22 cellular contexts compared by ENCODE assay signal in the genomic region with DNA sequence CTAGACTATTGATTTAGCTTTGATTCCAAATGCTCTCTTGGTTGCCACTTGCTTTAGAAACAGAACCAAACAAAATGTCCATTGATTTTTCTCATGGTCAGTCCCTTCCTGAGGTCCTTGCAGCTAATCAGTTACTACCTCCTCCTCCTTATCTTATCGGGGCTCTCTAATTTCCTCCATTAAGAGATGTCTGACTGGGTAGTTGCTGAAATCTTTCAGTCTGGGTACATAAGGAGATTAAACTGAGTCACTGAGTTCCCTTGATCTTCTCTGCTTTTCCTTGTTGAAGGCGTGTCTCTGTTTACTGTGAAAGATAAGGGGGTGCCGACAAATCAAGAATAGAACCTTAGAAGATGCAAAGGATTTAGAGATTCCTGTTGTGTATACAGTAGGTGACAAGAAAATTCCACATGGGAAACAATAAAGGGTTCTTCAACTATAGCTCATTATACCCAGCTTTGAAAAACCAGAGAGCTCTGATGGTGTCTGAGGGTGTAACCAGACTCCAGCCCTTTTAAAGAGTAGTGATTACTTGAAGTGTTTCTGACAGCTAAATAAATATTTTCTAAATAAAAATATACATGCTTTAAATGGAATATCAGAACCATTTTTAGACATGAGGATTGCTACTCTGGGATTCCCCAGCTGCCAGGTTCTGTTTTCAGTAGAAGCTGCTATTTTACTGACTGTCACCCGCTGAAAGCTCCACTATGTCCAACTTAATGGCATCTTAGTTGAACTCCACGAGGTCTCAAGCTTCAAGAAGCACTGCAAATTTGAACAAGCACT.
A peak's percentile ranks its signal among the peaks of the same experiment; 100 is the strongest.
DNase-seq lines count a peak whose midpoint lies in the region; ATAC-seq and TF ChIP-seq lines count a peak whose summit lies in the region.
"Had no signal": no experiment of that assay in that cellular context is flagged by ENCODE, and none has a peak within 500 bp of the region (broad histone marks: within the 10 kb centered on the region; RNA-seq: fewer than 3 reads in every experiment).

No MANE protein-coding gene starts in this region.

- H3K27ac ChIP-seq in HEK293 (ENCODE audit: extremely low read depth, low read depth, low read length): no peak overlapping the region
- H3K27ac ChIP-seq in body of pancreas: peak overlapping the region in 1 of 4 donors; percentile 48
- peak overlapping the region; percentile 2 for H3K27ac ChIP-seq in neural cell (ENCODE audit: low read length)
- H3K27ac ChIP-seq: cardiac muscle cell, esophagus squamous epithelium, gastroesophageal sphincter, KMS-11, tibial artery had no signal

- no peak for TF ChIP-seq RAD21 in neural cell (conservative IDR thresholded peaks at IDR 0.05)

- H3K79me2 ChIP-seq in neural cell (replicated peaks; ENCODE audit: insufficient read depth, low read length): no peaks in the 10 kb centered on the region

- no peaks in the 10 kb centered on the region for H3F3A ChIP-seq in neural cell (ENCODE audit: insufficient read depth, low read length, poor library complexity, severe bottlenecking)

- H2AFZ ChIP-seq in neural cell (ENCODE audit: low read depth, low read length): no peak overlapping the region

- TF ChIP-seq EP300 in neural cell (conservative IDR thresholded peaks at IDR 0.05; ENCODE audit: poor library complexity, severe bottlenecking): no peak

- H3K4me1 ChIP-seq in HEK293 (ENCODE audit: control insufficient read depth, insufficient read depth, low read length) (peaks cover 3% of the 10 kb centered on the region; the same call in 1 of the 2 replicates), body of pancreas (peaks cover 21% of the 10 kb centered on the region)
- H3K4me1 ChIP-seq: gastroesophageal sphincter, tibial artery had no signal

- H3K9me2 ChIP-seq in neural cell (ENCODE audit: insufficient read depth, low read length): no peaks in the 10 kb centered on the region

- H3K9ac ChIP-seq in neural cell (ENCODE audit: low read length): no peak overlapping the region
- H3K9ac ChIP-seq: KMS-11 had no signal

- DNase-seq in NCI-H2029 treated with DMSO at 0.1 percent for 48 hours (lab: John Stamatoyannopoulos, UW): peak; percentile 66
- DNase-seq in body of pancreas: no peak
- DNase-seq in NCI-H1930 (lab: John Stamatoyannopoulos, UW): no peak
- DNase-seq: activated CD4-positive, alpha-beta T cell treated with anti-CD3 and anti-CD28 coated beads for 48 hours; activated naive CD4-positive, alpha-beta T cell; activated T-cell treated with anti-CD3 and anti-CD28 coated beads, Interleukin-2, amount 50 U/mL, for 24 hours; cortex of kidney; endodermal cell; esophagus squamous epithelium; GOT3; islet precursor cell; NCI-H2171 treated with DMSO at 0.1 percent for 48 hours; NCI-H69; stimulated activated naive CD8-positive, alpha-beta T cell treated with anti-CD3 and anti-CD28 coated beads, Interleukin-15, amount 100 ng/mL, for 72 hours; tibial artery had no signal

- no peak overlapping the region for H3K4me2 ChIP-seq in neural cell (ENCODE audit: low read length)
- H3K4me2 ChIP-seq: KMS-11 had no signal

- CTCF ChIA-PET in HEK293 (lab: Yijun Ruan, JAX): interaction anchor here (0.6 kb wide), 1 partner anchor 188 kb away, joined by 4 read pairs; no protein-coding TSS in a partner anchor

- intact Hi-C loops in body of pancreas (cut with DNase I): no loop called here

- H3K27me3 ChIP-seq in body of pancreas (no peaks in the 10 kb centered on the region), neural cell (ENCODE audit: insufficient read depth, low read depth, low read length) (no peaks in the 10 kb centered on the region)
- H3K27me3 ChIP-seq: esophagus squamous epithelium, gastroesophageal sphincter, tibial artery had no signal

- no peaks in the 10 kb centered on the region for H3K36me3 ChIP-seq in HEK293 (ENCODE audit: control insufficient read depth in 2 of 2, insufficient read depth in 1 of 2, low read length in 2 of 2)
- no peaks in the 10 kb centered on the region for H3K36me3 ChIP-seq in body of pancreas (replicated peaks in 1 of 2; ENCODE audit: insufficient read depth in 1 of 2, low read depth in 2 of 2)
- H3K36me3 ChIP-seq in neural cell (ENCODE audit: insufficient read depth, low read length): no peaks in the 10 kb centered on the region
- H3K36me3 ChIP-seq: cardiac muscle cell, esophagus squamous epithelium, gastroesophageal sphincter, tibial artery had no signal

- H3K9me3 ChIP-seq in HEK293 (ENCODE audit: control insufficient read depth, insufficient read depth, low read depth, low read length): no peaks in the 10 kb centered on the region
- no peaks in the 10 kb centered on the region for H3K9me3 ChIP-seq in body of pancreas
- H3K9me3 ChIP-seq in neural cell (ENCODE audit: low read length): no peaks in the 10 kb centered on the region
- H3K9me3 ChIP-seq: esophagus squamous epithelium, gastroesophageal sphincter, tibial artery had no signal

- no peak for TF ChIP-seq POLR2A in body of pancreas (IDR thresholded peaks at IDR 0.05)

- no peaks in the 10 kb centered on the region for H4K20me1 ChIP-seq in neural cell (ENCODE audit: insufficient read depth)

- no peak overlapping the region for H3K4me3 ChIP-seq in HEK293 (ENCODE audit: low read depth, low read length)
- no peak overlapping the region for H3K4me3 ChIP-seq in body of pancreas
- H3K4me3 ChIP-seq in neural cell (ENCODE audit: low read length): no peak overlapping the region
- H3K4me3 ChIP-seq: cardiac muscle cell, esophagus squamous epithelium, gastroesophageal sphincter, tibial artery had no signal

- WGBS in body of pancreas, 2 donors: 11 to 20% methylated on average over 5 of the region's 5 CpGs

- ATAC-seq in body of pancreas: peak; percentile 59
- no peak for ATAC-seq in HG02973 (IDR thresholded peaks at IDR 0.05; ENCODE audit: unreplicated experiment)
- ATAC-seq in HG02642 (IDR thresholded peaks at IDR 0.05; ENCODE audit: poor library complexity, unreplicated experiment): no peak
- ATAC-seq: gastroesophageal sphincter; stimulated activated naive CD8-positive, alpha-beta T cell treated with anti-CD3 and anti-CD28 coated beads, Interleukin-15, amount 100 ng/mL, for 72 hours had no signal

- TF ChIP-seq CTCF in HEK293 (tag by site-specific recombination; IDR thresholded peaks at IDR 0.05): no peak
- TF ChIP-seq CTCF in body of pancreas (IDR thresholded peaks at IDR 0.05): no peak
- TF ChIP-seq CTCF in neural cell (IDR thresholded peaks at IDR 0.05; ENCODE audit: poor library complexity, severe bottlenecking): no peak

- POLR2A ChIA-PET in HEK293 (lab: Yijun Ruan, JAX): no interaction called here

TF ChIP-seq in HEK293, 187 proteins besides CTCF, POLR2A, EP300 and RAD21:
- peak; percentile 87 for TF ChIP-seq TCF7L2 (IDR thresholded peaks at IDR 0.05; ENCODE audit: borderline replicate concordance, low read depth, low read length)
- TF ChIP-seq GLI2 (tag by site-specific recombination; IDR thresholded peaks at IDR 0.05; ENCODE audit: borderline replicate concordance, low read depth): no peak

TF ChIP-seq in neural cell, 6 proteins besides CTCF, POLR2A, EP300 and RAD21:
- TF ChIP-seq POLR2AphosphoS5 (IDR thresholded peaks at IDR 0.05) (no peak), EZH2 (IDR thresholded peaks at IDR 0.05; ENCODE audit: borderline replicate concordance, insufficient read depth, low read length, poor library complexity, severe bottlenecking) (no peak), SMC3 (conservative IDR thresholded peaks at IDR 0.05; ENCODE audit: poor library complexity) (no peak), TAF1 (IDR thresholded peaks at IDR 0.05; ENCODE audit: low read depth) (no peak), MXI1 (conservative IDR thresholded peaks at IDR 0.05; ENCODE audit: poor library complexity, severe bottlenecking) (no peak)
- TF ChIP-seq, protein P1, sequence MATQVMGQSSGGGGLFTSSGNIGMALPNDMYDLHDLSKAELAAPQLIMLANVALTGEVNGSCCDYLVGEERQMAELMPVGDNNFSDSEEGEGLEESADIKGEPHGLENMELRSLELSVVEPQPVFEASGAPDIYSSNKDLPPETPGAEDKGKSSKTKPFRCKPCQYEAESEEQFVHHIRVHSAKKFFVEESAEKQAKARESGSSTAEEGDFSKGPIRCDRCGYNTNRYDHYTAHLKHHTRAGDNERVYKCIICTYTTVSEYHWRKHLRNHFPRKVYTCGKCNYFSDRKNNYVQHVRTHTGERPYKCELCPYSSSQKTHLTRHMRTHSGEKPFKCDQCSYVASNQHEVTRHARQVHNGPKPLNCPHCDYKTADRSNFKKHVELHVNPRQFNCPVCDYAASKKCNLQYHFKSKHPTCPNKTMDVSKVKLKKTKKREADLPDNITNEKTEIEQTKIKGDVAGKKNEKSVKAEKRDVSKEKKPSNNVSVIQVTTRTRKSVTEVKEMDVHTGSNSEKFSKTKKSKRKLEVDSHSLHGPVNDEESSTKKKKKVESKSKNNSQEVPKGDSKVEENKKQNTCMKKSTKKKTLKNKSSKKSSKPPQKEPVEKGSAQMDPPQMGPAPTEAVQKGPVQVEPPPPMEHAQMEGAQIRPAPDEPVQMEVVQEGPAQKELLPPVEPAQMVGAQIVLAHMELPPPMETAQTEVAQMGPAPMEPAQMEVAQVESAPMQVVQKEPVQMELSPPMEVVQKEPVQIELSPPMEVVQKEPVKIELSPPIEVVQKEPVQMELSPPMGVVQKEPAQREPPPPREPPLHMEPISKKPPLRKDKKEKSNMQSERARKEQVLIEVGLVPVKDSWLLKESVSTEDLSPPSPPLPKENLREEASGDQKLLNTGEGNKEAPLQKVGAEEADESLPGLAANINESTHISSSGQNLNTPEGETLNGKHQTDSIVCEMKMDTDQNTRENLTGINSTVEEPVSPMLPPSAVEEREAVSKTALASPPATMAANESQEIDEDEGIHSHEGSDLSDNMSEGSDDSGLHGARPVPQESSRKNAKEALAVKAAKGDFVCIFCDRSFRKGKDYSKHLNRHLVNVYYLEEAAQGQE (IDR thresholded peaks at IDR 0.05; ENCODE audit: borderline replicate concordance): no peak
